In the genomic region with DNA sequence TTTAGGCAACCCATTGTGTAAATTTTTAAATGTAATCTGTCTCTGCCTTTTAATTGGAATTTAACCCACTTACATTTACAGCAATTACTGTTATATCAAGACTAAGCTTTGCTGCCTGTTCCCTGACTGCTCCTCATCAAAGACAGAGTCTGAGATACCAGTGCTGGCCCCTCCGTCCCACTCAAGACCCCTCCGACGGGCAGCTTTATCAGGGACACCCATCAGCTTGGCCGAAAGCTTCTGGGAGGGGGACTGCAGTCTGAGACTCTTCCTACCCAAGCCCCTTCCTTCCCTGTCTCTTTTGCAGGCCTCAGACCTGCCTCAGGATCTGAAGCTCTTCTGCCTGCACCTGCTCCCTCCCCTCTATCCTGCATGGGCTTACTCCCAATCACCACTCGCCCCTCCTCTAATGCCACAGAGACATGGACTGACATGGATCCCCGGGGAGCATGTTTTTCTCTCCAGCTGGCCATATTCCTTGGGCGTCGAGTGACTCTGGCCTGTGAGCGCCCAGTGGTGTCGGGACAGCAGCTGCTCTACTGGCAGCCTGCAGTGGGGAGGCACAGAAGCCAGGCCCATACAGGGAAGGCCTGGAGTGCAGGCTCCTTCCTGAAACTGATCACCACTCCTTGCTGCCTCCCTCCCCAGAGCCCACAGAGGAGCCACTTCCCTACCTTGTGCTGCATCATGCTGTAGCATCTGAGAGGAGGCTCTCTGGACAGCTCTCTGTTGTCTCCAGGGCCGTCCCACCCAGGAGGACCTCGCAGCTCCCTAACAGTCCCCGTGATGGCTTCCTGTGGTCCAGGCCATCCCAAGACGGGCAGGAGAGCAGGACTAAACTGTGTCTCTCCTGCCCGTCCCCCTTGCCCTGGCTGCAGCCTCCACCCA, we compare ENCODE assay signal across 20 cellular contexts. TPM values are rescaled to one million over a fixed set of nuclear protein-coding genes. Genes with fewer than 3 reads are reported as not detected.
"Had no signal": no experiment of that assay in that cellular context is flagged by ENCODE, and none has a peak within 500 bp of the region (broad histone marks: within the 10 kb centered on the region; RNA-seq: fewer than 3 reads in every experiment).

No MANE protein-coding gene starts in this region.

- H3K4me1 Mint-ChIP-seq: stimulated activated effector memory CD8-positive, alpha-beta T cell treated with anti-CD3 and anti-CD28 coated beads, Interleukin-12 subunit alpha, Interleukin-12 subunit beta, amount 100 ng/mL, for 72 hours had no signal

- H3K4me3 Mint-ChIP-seq: activated CD4-positive, alpha-beta T cell treated with anti-CD3 and anti-CD28 coated beads for 36 hours; activated CD8-positive, alpha-beta T cell treated with anti-CD3 and anti-CD28 coated beads, Interleukin-2, amount 10 ng/mL, durations not matched to agents 7 days and 5 days; stimulated activated effector memory CD8-positive, alpha-beta T cell treated with anti-CD3 and anti-CD28 coated beads, Interleukin-12 subunit alpha, Interleukin-12 subunit beta, amount 100 ng/mL, for 72 hours had no signal

- H3K4me3 ChIP-seq: ascending aorta, gastrocnemius medialis, heart right ventricle, lung, pancreas, sigmoid colon, tibial artery had no signal

- H3K36me3 ChIP-seq: ascending aorta, gastrocnemius medialis, heart right ventricle, pancreas, sigmoid colon, tibial artery had no signal

- ATAC-seq: activated CD4-positive, alpha-beta T cell treated with anti-CD3 and anti-CD28 coated beads for 36 hours; activated CD8-positive, alpha-beta T cell treated with anti-CD3 and anti-CD28 coated beads, Interleukin-2, amount 10 ng/mL, durations not matched to agents 7 days and 5 days; gastrocnemius medialis; heart right ventricle; pancreas; stimulated activated effector memory CD8-positive, alpha-beta T cell treated with anti-CD3 and anti-CD28 coated beads, Interleukin-12 subunit alpha, Interleukin-12 subunit beta, amount 100 ng/mL, for 72 hours had no signal

- H3K9me3 ChIP-seq: pancreas, sigmoid colon had no signal

- DNase-seq: activated CD4-positive, alpha-beta T cell treated with anti-CD3 and anti-CD28 coated beads for 36 hours; erythroblast; gastrocnemius medialis; heart right ventricle; midbrain; pancreas; sigmoid colon; stimulated activated CD4-positive, alpha-beta T cell treated with anti-CD3 and anti-CD28 coated beads, Interleukin-2, amount 100 ng/mL, for 24 hours had no signal

- H3K36me3 Mint-ChIP-seq: stimulated activated effector memory CD8-positive, alpha-beta T cell treated with anti-CD3 and anti-CD28 coated beads, Interleukin-12 subunit alpha, Interleukin-12 subunit beta, amount 100 ng/mL, for 72 hours had no signal

- H3K27ac Mint-ChIP-seq: activated CD4-positive, alpha-beta T cell treated with anti-CD3 and anti-CD28 coated beads for 36 hours; activated CD8-positive, alpha-beta T cell treated with anti-CD3 and anti-CD28 coated beads, Interleukin-2, amount 10 ng/mL, durations not matched to agents 7 days and 5 days; stimulated activated effector memory CD8-positive, alpha-beta T cell treated with anti-CD3 and anti-CD28 coated beads, Interleukin-12 subunit alpha, Interleukin-12 subunit beta, amount 100 ng/mL, for 72 hours had no signal

- H3K27ac ChIP-seq: ascending aorta, gastrocnemius medialis, heart right ventricle, pancreas, sigmoid colon, tibial artery, VCaP had no signal

RNA-seq across cellular contexts. Expression of a gene that starts 3.7 kb away (rescaled TPM):
- total RNA-seq: bronchial epithelial cell had no signal

RNA-seq across cellular contexts. Expression of a gene that starts 44.9 kb away (rescaled TPM):
- total RNA-seq: activated CD4-positive, alpha-beta T cell treated with anti-CD3 and anti-CD28 coated beads for 36 hours; activated CD8-positive, alpha-beta T cell treated with anti-CD3 and anti-CD28 coated beads, Interleukin-2, amount 10 ng/mL, durations not matched to agents 7 days and 5 days; ascending aorta; bronchial epithelial cell; cerebellum; dermis microvascular lymphatic vessel endothelial cell; heart right ventricle; myocyte; sigmoid colon; T-helper 1 cell treated with Interleukin-12 subunit alpha and Interleukin-12 subunit beta and Interleukin-4 antibody, amounts not matched to agents 30 ng/mL and 1 ng/mL, for 36 hours had no signal
- polyA plus RNA-seq: neural cell had no signal
